ENCODE assay signal across 14 cellular contexts in the genomic region with DNA sequence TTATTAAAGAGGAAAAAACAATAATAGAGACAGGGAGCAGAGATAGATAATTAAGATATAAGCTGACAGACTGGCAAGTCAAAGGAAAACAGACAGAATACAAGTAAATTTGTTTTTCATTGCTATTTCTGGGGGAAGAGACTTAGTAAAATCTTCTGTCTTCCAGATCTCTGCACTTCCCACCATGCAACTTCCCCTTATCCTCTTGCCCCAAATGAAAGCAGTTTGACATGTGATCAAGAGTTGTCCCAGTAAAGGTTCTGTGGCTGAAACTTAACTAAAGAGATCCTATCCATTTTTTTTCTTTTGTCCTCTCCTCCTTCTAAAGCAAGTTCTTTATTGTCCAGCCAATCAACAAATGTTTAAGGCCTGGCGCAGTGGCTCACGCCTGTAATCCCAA. TPM values are rescaled to one million over a fixed set of nuclear protein-coding genes. Genes with fewer than 3 reads are reported as not detected.
A peak's percentile ranks its signal among the peaks of the same experiment; 100 is the strongest.
DNase-seq lines count a peak whose midpoint lies in the region; ATAC-seq, FAIRE-seq and TF ChIP-seq lines count a peak whose summit lies in the region.
"Had no signal": no experiment of that assay in that cellular context is flagged by ENCODE, and none has a peak within 500 bp of the region (broad histone marks: within the 10 kb centered on the region; RNA-seq: fewer than 3 reads in every experiment).

No MANE protein-coding gene starts in this region.

- H3K4me3 Mint-ChIP-seq in chondrocyte (ENCODE audit: unreplicated experiment) (no peak overlapping the region), neural crest cell (peak overlapping the region; percentile 97)

- H3K9me3 Mint-ChIP-seq in chondrocyte (ENCODE audit: low read depth) = no peaks in the 10 kb centered on the region
- H3K9me3 Mint-ChIP-seq in neural crest cell = no peaks in the 10 kb centered on the region

- FAIRE-seq in A549 (lab: Jason Lieb, UNC) = no peak

- POLR2A ChIA-PET in A549 (lab: Yijun Ruan, JAX) = interaction anchor here (1.4 to 4.4 kb wide), 8 partner anchors 9 to 97 kb away, joined by 4 to 118 read pairs (median 16); a partner anchor contains a TSS

- H3K4me3 ChIP-seq in A549 = no peak overlapping the region

- no peak for TF ChIP-seq EP300 in A549 (IDR thresholded peaks at IDR 0.05)

- H3K4me2 ChIP-seq in A549 = peak overlapping the region; percentile 88

- peaks cover 21% of the 10 kb centered on the region for H3K4me1 ChIP-seq in A549

- no peak for TF ChIP-seq RAD21 in A549 (conservative IDR thresholded peaks at IDR 0.05 in 1 of 2, IDR thresholded peaks at IDR 0.05 in 1 of 2)

- H3K4me1 Mint-ChIP-seq in chondrocyte (ENCODE audit: low read depth) = peaks cover 26% of the 10 kb centered on the region
- peaks cover 51% of the 10 kb centered on the region for H3K4me1 Mint-ChIP-seq in neural crest cell

- DNase-seq in A549 (ENCODE audit: low read depth in 1 of 2, low spot score in 1 of 2) (no peak), KBM-7 (peak; percentile 38), chondrocyte (ENCODE audit: low spot score) (no peak), neural crest cell (ENCODE audit: low read depth, low spot score) (no peak), SW 1271 (lab: John Stamatoyannopoulos, UW) (no peak), DMS153 treated with DMSO at 0.1 percent for 48 hours (lab: John Stamatoyannopoulos, UW; ENCODE audit: unreplicated experiment) (no peak), GM13977 (ENCODE audit: low spot score) (no peak)
- DNase-seq: activated T-cell treated with anti-CD3 and anti-CD28 coated beads, Interleukin-2, amount 50 U/mL, for 48 hours; central memory CD4-positive, alpha-beta T cell; H7; NCI-H226; stimulated activated CD4-positive, alpha-beta T cell treated with anti-CD3 and anti-CD28 coated beads, Interleukin-4, amount 100 ng/mL, for 4 hours had no signal

- H3K27ac Mint-ChIP-seq in chondrocyte (ENCODE audit: unreplicated experiment) = peak overlapping the region; percentile 61
- no peak overlapping the region for H3K27ac Mint-ChIP-seq in neural crest cell (ENCODE audit: unreplicated experiment)

- in situ Hi-C loops in KBM-7 (cut with MboI; ENCODE audit: low pct_unique_long_range_greater_than_20kb, low sequenced_read_pairs) (no loop called here), GM13977 (cut with MboI; ENCODE audit: low pct_unique_long_range_greater_than_20kb, low sequenced_read_pairs, unreplicated experiment) (no loop called here)

- H3K27me3 Mint-ChIP-seq in chondrocyte (ENCODE audit: low read depth) (no peaks in the 10 kb centered on the region), neural crest cell (ENCODE audit: low read depth) (no peaks in the 10 kb centered on the region)

- peaks cover 11% of the 10 kb centered on the region for H3K36me3 Mint-ChIP-seq in chondrocyte (ENCODE audit: low read depth)
- no peaks in the 10 kb centered on the region for H3K36me3 Mint-ChIP-seq in neural crest cell (ENCODE audit: low read depth)

- CTCF ChIA-PET in A549 (lab: Yijun Ruan, JAX) = interaction anchor here (0.6 to 13.7 kb wide), 27 partner anchors 8 to 207 kb away, joined by 3 to 670 read pairs (median 11); a partner anchor contains a TSS

- no peaks in the 10 kb centered on the region for H3K9me3 ChIP-seq in A549

- ATAC-seq in A549 (no peak), HG03432 (IDR thresholded peaks at IDR 0.05; ENCODE audit: unreplicated experiment) (no peak)

- peak overlapping the region; percentile 97 to 98; a peak in 3 of 6 replicates for H3K27ac ChIP-seq in A549

- TF ChIP-seq CTCF in A549 (IDR thresholded peaks at IDR 0.05) (no peak), chondrocyte (IDR thresholded peaks at IDR 0.05) (no peak), neural crest cell (conservative IDR thresholded peaks at IDR 0.05) (no peak), GM13977 (IDR thresholded peaks at IDR 0.05; ENCODE audit: extremely low read depth, insufficient read depth, missing control alignments) (no peak)

- 89% methylated on average over 2 of the region's 2 CpGs for WGBS in A549 (ENCODE audit: missing lambda C conversion rate)

- no peak for TF ChIP-seq POLR2A in A549 (IDR thresholded peaks at IDR 0.05; ENCODE audit: low read length)

TF ChIP-seq in A549, 52 proteins besides CTCF, POLR2A, EP300 and RAD21:
- no peak for TF ChIP-seq RNF2 (IDR thresholded peaks at IDR 0.05; ENCODE audit: borderline replicate concordance, low read depth)
- no peak for TF ChIP-seq CBX8 (IDR thresholded peaks at IDR 0.05)
- no peak for TF ChIP-seq RARB (CRISPR knock-in tag; IDR thresholded peaks at IDR 0.05)
- no peak for TF ChIP-seq SREBF2 (IDR thresholded peaks at IDR 0.05)
- TF ChIP-seq TFCP2L1 (CRISPR knock-in tag; IDR thresholded peaks at IDR 0.05) = no peak
- no peak for TF ChIP-seq ZC3H11A (IDR thresholded peaks at IDR 0.05)
- TF ChIP-seq NFE2L2 (conservative IDR thresholded peaks at IDR 0.05; ENCODE audit: low read length) = no peak
- no peak for TF ChIP-seq POLR2AphosphoS2 (conservative IDR thresholded peaks at IDR 0.05; ENCODE audit: low read length)
- TF ChIP-seq FOXS1 (CRISPR knock-in tag; IDR thresholded peaks at IDR 0.05) = no peak
- TF ChIP-seq CEBPB (IDR thresholded peaks at IDR 0.05) = no peak
- no peak for TF ChIP-seq ZFP36 (IDR thresholded peaks at IDR 0.05; ENCODE audit: borderline replicate concordance, partially characterized antibody)
- no peak for TF ChIP-seq SMC3 (IDR thresholded peaks at IDR 0.05)

RNA-seq across cellular contexts. Expression of a gene that starts 1.5 kb away (rescaled TPM):
- 302 and 310 TPM in 2 replicates for polyA plus RNA-seq in A549 (2011; rRNA removed)
- polyA plus RNA-seq in A549 (2012; cell fraction: cytosol; rRNA removed) = 530 and 634 TPM in 2 replicates
- 414 and 425 TPM in 2 replicates for polyA plus RNA-seq in A549 (2012; cell fraction: nucleus; rRNA removed)
- 269 to 305 TPM (median 295 TPM) in 3 replicates for polyA plus RNA-seq in A549 (2017; fragmentation: RNase III; extraction: RNeasy Plus Mini Kit Qiagen cat#74134 plus additional on column Dnase treatment)
- polyA minus RNA-seq in A549 (2011; rRNA and poly(A)+ RNA removed) = 200 and 287 TPM in 2 replicates
- 161 to 172 TPM (median 163 TPM) in 3 replicates for total RNA-seq in chondrocyte
- total RNA-seq in neural crest cell = 203 and 217 TPM in 2 replicates

RNA-seq across cellular contexts. Expression of a gene that starts 11.8 kb away (rescaled TPM):
- polyA plus RNA-seq in A549 (2011; rRNA removed) (205 and 391 TPM in 2 replicates), A549 (2017; fragmentation: RNase III; extraction: RNeasy Plus Mini Kit Qiagen cat#74134 plus additional on column Dnase treatment) (868 to 1,195 TPM (median 1,161 TPM) in 3 replicates)
- polyA plus RNA-seq in A549 (2012; cell fraction: cytosol; rRNA removed) = 584 and 643 TPM in 2 replicates
- polyA plus RNA-seq in A549 (2012; cell fraction: nucleus; rRNA removed) = 397 and 450 TPM in 2 replicates
- polyA minus RNA-seq in A549 (2011; rRNA and poly(A)+ RNA removed) = 256 and 300 TPM in 2 replicates
- total RNA-seq in chondrocyte (413 to 493 TPM (median 463 TPM) in 3 replicates), neural crest cell (629 and 669 TPM in 2 replicates)

RNA-seq across cellular contexts. Expression of a gene that starts 17.9 kb away (rescaled TPM):
- polyA plus RNA-seq in A549 (2011; rRNA removed) (0.56 and 0.66 TPM in 2 replicates), A549 (2017; fragmentation: RNase III; extraction: RNeasy Plus Mini Kit Qiagen cat#74134 plus additional on column Dnase treatment) (1.6 to 2.3 TPM (median 1.7 TPM) in 3 replicates)
- 0.93 and 1.2 TPM in 2 replicates for polyA plus RNA-seq in A549 (2012; cell fraction: cytosol; rRNA removed)
- polyA plus RNA-seq in A549 (2012; cell fraction: nucleus; rRNA removed) = 9.8 and 10.8 TPM in 2 replicates
- 0.19 and 0.95 TPM in 2 replicates for polyA minus RNA-seq in A549 (2011; rRNA and poly(A)+ RNA removed)
- total RNA-seq in chondrocyte (0.56 to 1.7 TPM (median 1.0 TPM) in 3 replicates), neural crest cell (4.7 and 4.9 TPM in 2 replicates)
- total RNA-seq: temporal lobe had no signal

RNA-seq across cellular contexts. Expression of a gene that starts 30.6 kb away (rescaled TPM):
- polyA plus RNA-seq in A549 (2011; rRNA removed) = 78.8 and 95.0 TPM in 2 replicates
- 156 and 169 TPM in 2 replicates for polyA plus RNA-seq in A549 (2012; cell fraction: cytosol; rRNA removed)
- polyA plus RNA-seq in A549 (2012; cell fraction: nucleus; rRNA removed) = 167 and 203 TPM in 2 replicates
- polyA plus RNA-seq in A549 (2017; fragmentation: RNase III; extraction: RNeasy Plus Mini Kit Qiagen cat#74134 plus additional on column Dnase treatment) = 46.9 to 51.2 TPM (median 50.0 TPM) in 3 replicates
- polyA minus RNA-seq in A549 (2011; rRNA and poly(A)+ RNA removed) = 38.6 and 42.1 TPM in 2 replicates
- total RNA-seq in chondrocyte = 57.0 to 74.4 TPM (median 59.3 TPM) in 3 replicates
- total RNA-seq in neural crest cell = 37.5 and 37.7 TPM in 2 replicates

RNA-seq across cellular contexts. Expression of a gene that starts 34.9 kb away (rescaled TPM):
- polyA plus RNA-seq in A549 (2011; rRNA removed) = not detected in 2 replicates
- polyA plus RNA-seq in A549 (2012; cell fraction: cytosol; rRNA removed) = 0.01 TPM in 1 of 2 replicates, not detected in the other
- 0.04 TPM in 1 of 2 replicates, not detected in the other for polyA plus RNA-seq in A549 (2012; cell fraction: nucleus; rRNA removed)
- polyA plus RNA-seq in A549 (2017; fragmentation: RNase III; extraction: RNeasy Plus Mini Kit Qiagen cat#74134 plus additional on column Dnase treatment) = 0.03 TPM in 1 of 3 replicates, not detected in the others
- not detected in 2 replicates for polyA minus RNA-seq in A549 (2011; rRNA and poly(A)+ RNA removed)
- 0.70 to 1.2 TPM (median 0.72 TPM) in 3 replicates for total RNA-seq in chondrocyte
- 3.8 and 4.1 TPM in 2 replicates for total RNA-seq in neural crest cell
